Comparison of ENCODE assay signal across 8 cellular contexts in the genomic region with DNA sequence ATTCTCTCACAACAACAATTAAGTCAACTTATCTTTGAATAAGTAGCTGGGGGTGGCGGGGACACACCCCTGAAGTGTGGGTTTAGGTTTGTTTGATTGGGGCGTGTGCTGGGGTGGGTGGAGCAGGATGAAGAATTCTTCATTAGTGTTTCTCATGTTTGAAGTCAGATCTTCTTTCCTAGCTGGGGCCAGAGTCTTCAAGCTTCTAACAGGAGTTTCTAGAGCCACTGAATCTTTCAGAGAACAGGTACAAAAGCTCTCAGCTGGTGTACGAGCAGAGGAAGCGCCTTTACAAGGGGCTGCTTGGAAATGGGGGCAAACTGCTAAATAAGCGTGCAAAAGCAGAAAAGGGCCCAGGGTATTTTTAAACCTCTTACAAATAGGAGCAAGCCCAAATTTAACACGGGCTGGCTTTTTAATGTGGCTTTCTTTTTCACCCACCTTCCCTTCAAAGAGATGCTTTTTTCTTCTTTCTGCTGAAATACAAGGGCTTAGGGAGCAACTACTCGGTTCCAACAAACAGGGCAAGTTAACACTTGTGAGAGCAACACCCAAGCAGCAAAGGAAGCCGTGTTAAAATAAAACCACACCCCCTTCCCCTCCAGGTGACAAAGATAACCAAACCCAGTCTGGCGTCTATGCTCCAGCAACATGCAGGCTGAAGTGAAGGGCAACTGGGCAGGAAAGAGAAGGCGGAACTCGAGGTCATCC.
DNase-seq lines count a peak whose midpoint lies in the region; ATAC-seq, FAIRE-seq and TF ChIP-seq lines count a peak whose summit lies in the region.

No MANE protein-coding gene starts in this region.

- no peaks in the 10 kb centered on the region for H3K36me3 Mint-ChIP-seq in CD4-positive, alpha-beta T cell (ENCODE audit: low read depth)
- peaks cover 30% of the 10 kb centered on the region for H3K36me3 Mint-ChIP-seq in activated CD8-positive, alpha-beta T cell treated with anti-CD3 and anti-CD28 coated beads, Interleukin-2, amount 10 ng/mL, durations not matched to agents 7 days and 5 days (ENCODE audit: low read depth)

- H3K4me3 ChIP-seq in keratinocyte (ENCODE audit: control insufficient read depth in 2 of 3, extremely low read depth in 1 of 3, insufficient read depth in 2 of 3, low read depth in 1 of 3, low read length in 3 of 3) (no peak overlapping the region), SJCRH30 (no peak overlapping the region)

- intact Hi-C loops in CD4-positive, alpha-beta T cell (cut with DNase I, micrococcal nuclease) = loop anchor here (1.0 to 2.0 kb wide), 4 partner anchors 27 to 87 kb away; partner anchors contain the start of gene RASGRP1 (in 1 of the 2)

- H3K27ac Mint-ChIP-seq in CD4-positive, alpha-beta T cell = peak overlapping the region; percentile 93
- H3K27ac Mint-ChIP-seq in activated CD8-positive, alpha-beta T cell treated with anti-CD3 and anti-CD28 coated beads, Interleukin-2, amount 10 ng/mL, durations not matched to agents 7 days and 5 days = peak overlapping the region; percentile 95

- peak overlapping the region; percentile 61 for H3K4me2 ChIP-seq in keratinocyte (ENCODE audit: control insufficient read depth, extremely low read depth, insufficient read depth, low read depth, low read length)

- ATAC-seq in CD4-positive, alpha-beta T cell (ENCODE audit: poor library complexity) = peak; percentile 62
- ATAC-seq in HG03108 (IDR thresholded peaks at IDR 0.05; ENCODE audit: unreplicated experiment) = peak; percentile 55
- ATAC-seq in activated CD8-positive, alpha-beta T cell treated with anti-CD3 and anti-CD28 coated beads, Interleukin-2, amount 10 ng/mL, durations not matched to agents 7 days and 5 days = peak; percentile 67
- no peak for ATAC-seq in HG03135 (IDR thresholded peaks at IDR 0.05; ENCODE audit: unreplicated experiment)

- DNase-seq in CD4-positive, alpha-beta T cell = peak; percentile 30 to 76 (median 62)
- DNase-seq in activated CD8-positive, alpha-beta T cell treated with anti-CD3 and anti-CD28 coated beads, Interleukin-2, amount 10 ng/mL, durations not matched to agents 7 days and 5 days = peak; percentile 79
- DNase-seq in keratinocyte (ENCODE audit: low read depth, low spot score) = no peak
- DNase-seq in OCI-M2 (lab: John Stamatoyannopoulos, UW; ENCODE audit: unreplicated experiment) = no peak
- DNase-seq in SK-N-DZ (ENCODE audit: low spot score) = no peak
- no peak for DNase-seq in SJCRH30

- no peaks in the 10 kb centered on the region for H4K20me1 ChIP-seq in keratinocyte (ENCODE audit: control insufficient read depth, extremely low read depth, insufficient read depth, low read length)

- H3K4me1 ChIP-seq in keratinocyte (ENCODE audit: control insufficient read depth, extremely low read depth, insufficient read depth, low read length) = peaks cover 28% of the 10 kb centered on the region
- 0 out of 2 replicates have a peak, but pooled peaks cover 2% of the 10 kb centered on the region for H3K4me1 ChIP-seq in SJCRH30

- dilution Hi-C loops in keratinocyte (cut with MboI; ENCODE audit: extremely low pct_ligation_motif_present, low sequenced_read_pairs) = no loop called here

- CTCF ChIA-PET in CD4-positive, alpha-beta T cell (lab: Charles Lee) = interaction anchor here (1.2 to 6.5 kb wide), 7 partner anchors 20 to 177 kb away, joined by 3 to 60 read pairs (median 32); partner anchors contain the start of gene RASGRP1
- CTCF ChIA-PET in activated CD8-positive, alpha-beta T cell treated with anti-CD3 and anti-CD28 coated beads, Interleukin-2, amount 10 ng/mL, durations not matched to agents 7 days and 5 days (lab: Charles Lee) = interaction anchor here (0.8 to 31.2 kb wide), 21 partner anchors 9 to 121 kb away, joined by 3 to 803 read pairs (median 8); partner anchors contain the start of gene RASGRP1

- no peaks in the 10 kb centered on the region for H3K27me3 ChIP-seq in CD4-positive, alpha-beta T cell (ENCODE audit: control insufficient read depth, insufficient read depth, low read length)
- no peaks in the 10 kb centered on the region for H3K27me3 ChIP-seq in keratinocyte (ENCODE audit: control insufficient read depth, extremely low read depth, insufficient read depth, low read length)
- no peaks in the 10 kb centered on the region for H3K27me3 ChIP-seq in SJCRH30

- peak overlapping the region; percentile 81 for H3K4me3 Mint-ChIP-seq in CD4-positive, alpha-beta T cell
- H3K4me3 Mint-ChIP-seq in activated CD8-positive, alpha-beta T cell treated with anti-CD3 and anti-CD28 coated beads, Interleukin-2, amount 10 ng/mL, durations not matched to agents 7 days and 5 days = peak overlapping the region; percentile 80

- H3K36me3 ChIP-seq in keratinocyte (ENCODE audit: control insufficient read depth in 2 of 2, extremely low read depth in 1 of 2, insufficient read depth in 2 of 2, low read length in 2 of 2) = no peaks in the 10 kb centered on the region
- no peaks in the 10 kb centered on the region for H3K36me3 ChIP-seq in SJCRH30

- no peaks in the 10 kb centered on the region for H3K79me2 ChIP-seq in keratinocyte (ENCODE audit: control insufficient read depth, insufficient read depth, low read length)

- no peaks in the 10 kb centered on the region for H3K9me3 ChIP-seq in CD4-positive, alpha-beta T cell (ENCODE audit: control insufficient read depth, low read length)
- H3K9me3 ChIP-seq in keratinocyte (ENCODE audit: control insufficient read depth, low read depth, low read length) (no peaks in the 10 kb centered on the region), SJCRH30 (replicated peaks) (no peaks in the 10 kb centered on the region)

- POLR2A ChIA-PET in CD4-positive, alpha-beta T cell (lab: Charles Lee) = interaction anchor here (0.7 to 16.9 kb wide), 31 partner anchors 9 to 197 kb away, joined by 3 to 484 read pairs (median 5); partner anchors contain the start of genes FAM98B and RASGRP1
- POLR2A ChIA-PET in activated CD8-positive, alpha-beta T cell treated with anti-CD3 and anti-CD28 coated beads, Interleukin-2, amount 10 ng/mL, durations not matched to agents 7 days and 5 days (lab: Charles Lee) = interaction anchor here (0.7 to 8.2 kb wide), 18 partner anchors 8 to 100 kb away, joined by 3 to 254 read pairs (median 6); partner anchors contain the start of gene RASGRP1

- H3K27ac ChIP-seq in CD4-positive, alpha-beta T cell (ENCODE audit: low read depth, low read length) = peak overlapping the region; percentile 80
- H3K27ac ChIP-seq in keratinocyte (ENCODE audit: control insufficient read depth, insufficient read depth, low read length) (peak overlapping the region; percentile 3), SJCRH30 (no peak overlapping the region)

- H3K4me1 Mint-ChIP-seq in CD4-positive, alpha-beta T cell (ENCODE audit: low read depth) = peaks cover 91% of the 10 kb centered on the region
- peaks cover 88% of the 10 kb centered on the region for H3K4me1 Mint-ChIP-seq in activated CD8-positive, alpha-beta T cell treated with anti-CD3 and anti-CD28 coated beads, Interleukin-2, amount 10 ng/mL, durations not matched to agents 7 days and 5 days (ENCODE audit: low read depth)

- no peaks in the 10 kb centered on the region for H3K9me3 Mint-ChIP-seq in CD4-positive, alpha-beta T cell
- peaks cover 10% of the 10 kb centered on the region for H3K9me3 Mint-ChIP-seq in activated CD8-positive, alpha-beta T cell treated with anti-CD3 and anti-CD28 coated beads, Interleukin-2, amount 10 ng/mL, durations not matched to agents 7 days and 5 days (ENCODE audit: insufficient read depth)

- H3K27me3 Mint-ChIP-seq in CD4-positive, alpha-beta T cell = no peaks in the 10 kb centered on the region
- no peaks in the 10 kb centered on the region for H3K27me3 Mint-ChIP-seq in activated CD8-positive, alpha-beta T cell treated with anti-CD3 and anti-CD28 coated beads, Interleukin-2, amount 10 ng/mL, durations not matched to agents 7 days and 5 days (ENCODE audit: low read depth)

- FAIRE-seq in keratinocyte (lab: Jason Lieb, UNC) = peak; percentile 78

- no peak for TF ChIP-seq CTCF in CD4-positive, alpha-beta T cell (IDR thresholded peaks at IDR 0.05)
- TF ChIP-seq CTCF in keratinocyte (optimal IDR thresholded peaks at IDR 0.05 in 1 of 3, IDR thresholded peaks at IDR 0.05 in 1 of 3, conservative IDR thresholded peaks at IDR 0.05 in 1 of 3; ENCODE audit: extremely low read depth in 1 of 3, insufficient read depth in 2 of 3, low read length in 3 of 3) = no peak

- no peaks in the 10 kb centered on the region for H3K9me1 ChIP-seq in keratinocyte (ENCODE audit: control insufficient read depth, extremely low read depth, insufficient read depth, low read length)

- H3K9ac ChIP-seq in keratinocyte (ENCODE audit: control insufficient read depth, extremely low read depth, insufficient read depth, low read length) = no peak overlapping the region

- H2AFZ ChIP-seq in keratinocyte (ENCODE audit: control insufficient read depth, low read length) = peak overlapping the region; percentile 68

Comparison
In these comparisons a context has a peak if more than half of its experiments do, and no peak if none do; other contexts are left out.
1. DNase-seq: peak in CD4-positive, alpha-beta T cell (10 of 10) and activated CD8-positive, alpha-beta T cell treated with anti-CD3 and anti-CD28 coated beads, Interleukin-2, amount 10 ng/mL, durations not matched to agents 7 days and 5 days (single experiment); none in keratinocyte (single experiment), OCI-M2 (single experiment), SK-N-DZ (single experiment) and SJCRH30 (0 of 2).